ENCODE assay signal across 1 cellular context in the genomic region with DNA sequence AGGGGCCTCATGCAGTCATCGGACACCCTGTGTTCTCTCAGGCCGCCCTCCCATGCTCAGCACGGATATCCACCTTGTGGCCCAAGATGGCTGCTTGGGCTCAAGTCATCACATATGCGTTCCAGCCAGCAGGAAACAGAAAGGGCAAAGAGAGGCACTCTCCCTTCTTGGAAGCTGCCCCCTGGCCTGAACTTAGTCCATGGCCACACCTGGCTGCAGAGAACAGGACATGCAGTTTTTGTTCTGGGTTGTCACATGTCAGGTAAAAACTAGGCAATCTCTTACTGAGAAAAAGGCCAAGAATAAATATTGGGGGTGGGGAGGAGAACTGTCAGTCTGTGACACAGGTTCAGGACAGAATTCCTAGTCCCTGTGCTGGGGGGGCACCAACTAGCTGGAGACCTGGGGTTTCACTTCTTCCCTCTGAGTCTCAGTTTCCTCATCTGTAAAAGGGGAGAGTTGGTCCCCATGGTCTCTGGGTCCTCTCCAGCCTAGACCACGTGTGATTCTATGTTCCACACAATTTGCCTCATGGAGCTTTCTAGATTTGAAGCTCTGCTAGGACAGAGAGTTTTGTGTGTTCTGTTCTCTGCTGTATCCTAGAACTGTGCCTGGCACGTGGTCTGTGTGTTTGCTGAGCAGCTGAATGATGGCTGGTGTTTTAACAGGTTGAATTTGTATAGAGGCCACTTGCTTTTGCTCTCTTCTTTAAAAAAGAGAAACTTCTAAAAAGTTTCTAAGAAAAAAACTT.
TF ChIP-seq lines count a peak whose summit lies in the region.

No MANE protein-coding gene starts in this region.

TF ChIP-seq in K562, 482 proteins besides CTCF, POLR2A, EP300 and RAD21 (continued from another document and continues in another):
- TF ChIP-seq, protein P1, sequence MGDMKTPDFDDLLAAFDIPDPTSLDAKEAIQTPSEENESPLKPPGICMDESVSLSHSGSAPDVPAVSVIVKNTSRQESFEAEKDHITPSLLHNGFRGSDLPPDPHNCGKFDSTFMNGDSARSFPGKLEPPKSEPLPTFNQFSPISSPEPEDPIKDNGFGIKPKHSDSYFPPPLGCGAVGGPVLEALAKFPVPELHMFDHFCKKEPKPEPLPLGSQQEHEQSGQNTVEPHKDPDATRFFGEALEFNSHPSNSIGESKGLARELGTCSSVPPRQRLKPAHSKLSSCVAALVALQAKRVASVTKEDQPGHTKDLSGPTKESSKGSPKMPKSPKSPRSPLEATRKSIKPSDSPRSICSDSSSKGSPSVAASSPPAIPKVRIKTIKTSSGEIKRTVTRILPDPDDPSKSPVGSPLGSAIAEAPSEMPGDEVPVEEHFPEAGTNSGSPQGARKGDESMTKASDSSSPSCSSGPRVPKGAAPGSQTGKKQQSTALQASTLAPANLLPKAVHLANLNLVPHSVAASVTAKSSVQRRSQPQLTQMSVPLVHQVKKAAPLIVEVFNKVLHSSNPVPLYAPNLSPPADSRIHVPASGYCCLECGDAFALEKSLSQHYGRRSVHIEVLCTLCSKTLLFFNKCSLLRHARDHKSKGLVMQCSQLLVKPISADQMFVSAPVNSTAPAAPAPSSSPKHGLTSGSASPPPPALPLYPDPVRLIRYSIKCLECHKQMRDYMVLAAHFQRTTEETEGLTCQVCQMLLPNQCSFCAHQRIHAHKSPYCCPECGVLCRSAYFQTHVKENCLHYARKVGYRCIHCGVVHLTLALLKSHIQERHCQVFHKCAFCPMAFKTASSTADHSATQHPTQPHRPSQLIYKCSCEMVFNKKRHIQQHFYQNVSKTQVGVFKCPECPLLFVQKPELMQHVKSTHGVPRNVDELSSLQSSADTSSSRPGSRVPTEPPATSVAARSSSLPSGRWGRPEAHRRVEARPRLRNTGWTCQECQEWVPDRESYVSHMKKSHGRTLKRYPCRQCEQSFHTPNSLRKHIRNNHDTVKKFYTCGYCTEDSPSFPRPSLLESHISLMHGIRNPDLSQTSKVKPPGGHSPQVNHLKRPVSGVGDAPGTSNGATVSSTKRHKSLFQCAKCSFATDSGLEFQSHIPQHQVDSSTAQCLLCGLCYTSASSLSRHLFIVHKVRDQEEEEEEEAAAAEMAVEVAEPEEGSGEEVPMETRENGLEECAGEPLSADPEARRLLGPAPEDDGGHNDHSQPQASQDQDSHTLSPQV (IDR thresholded peaks at IDR 0.05), result peak; percentile 15; the same call in 1 of the 2 replicates
- TF ChIP-seq BCOR (IDR thresholded peaks at IDR 0.05) (peak; percentile 47; the same call in 1 of the 2 replicates), SMARCA5 (IDR thresholded peaks at IDR 0.05) (peak; percentile 82), GATA2 (CRISPR knock-in tag; IDR thresholded peaks at IDR 0.05) (no peak), KDM1A (IDR thresholded peaks at IDR 0.05) (peak; percentile 16 to 45; a peak in 3 of 4 replicates), KLF6 (CRISPR knock-in tag; IDR thresholded peaks at IDR 0.05; ENCODE audit: borderline replicate concordance) (no peak), ZNF766 (CRISPR knock-in tag; conservative IDR thresholded peaks at IDR 0.05) (no peak), MTA2 (IDR thresholded peaks at IDR 0.05; ENCODE audit: low read depth) (no peak), JUND (IDR thresholded peaks at IDR 0.05; ENCODE audit: borderline replicate concordance, low read depth, low read length) (no peak), JUND (tag; IDR thresholded peaks at IDR 0.05; ENCODE audit: borderline replicate concordance, low read depth, low read length) (no peak), HLTF (IDR thresholded peaks at IDR 0.05) (peak; percentile 79; the same call in 1 of the 2 replicates), ERF (CRISPR knock-in tag; IDR thresholded peaks at IDR 0.05) (no peak), NFE2L1 (tag; IDR thresholded peaks at IDR 0.05; ENCODE audit: borderline replicate concordance, low read depth) (no peak), EWSR1 (IDR thresholded peaks at IDR 0.05; ENCODE audit: borderline replicate concordance, low read depth, partially characterized antibody) (no peak), ZNF239 (CRISPR knock-in tag; IDR thresholded peaks at IDR 0.05) (no peak), MCM7 (IDR thresholded peaks at IDR 0.05) (no peak), ZFX (CRISPR knock-in tag; IDR thresholded peaks at IDR 0.05) (no peak; the same call in 1 of the 2 replicates), POLR2G (IDR thresholded peaks at IDR 0.05; ENCODE audit: low read depth, low read length) (no peak)
- TF ChIP-seq, protein P2, sequence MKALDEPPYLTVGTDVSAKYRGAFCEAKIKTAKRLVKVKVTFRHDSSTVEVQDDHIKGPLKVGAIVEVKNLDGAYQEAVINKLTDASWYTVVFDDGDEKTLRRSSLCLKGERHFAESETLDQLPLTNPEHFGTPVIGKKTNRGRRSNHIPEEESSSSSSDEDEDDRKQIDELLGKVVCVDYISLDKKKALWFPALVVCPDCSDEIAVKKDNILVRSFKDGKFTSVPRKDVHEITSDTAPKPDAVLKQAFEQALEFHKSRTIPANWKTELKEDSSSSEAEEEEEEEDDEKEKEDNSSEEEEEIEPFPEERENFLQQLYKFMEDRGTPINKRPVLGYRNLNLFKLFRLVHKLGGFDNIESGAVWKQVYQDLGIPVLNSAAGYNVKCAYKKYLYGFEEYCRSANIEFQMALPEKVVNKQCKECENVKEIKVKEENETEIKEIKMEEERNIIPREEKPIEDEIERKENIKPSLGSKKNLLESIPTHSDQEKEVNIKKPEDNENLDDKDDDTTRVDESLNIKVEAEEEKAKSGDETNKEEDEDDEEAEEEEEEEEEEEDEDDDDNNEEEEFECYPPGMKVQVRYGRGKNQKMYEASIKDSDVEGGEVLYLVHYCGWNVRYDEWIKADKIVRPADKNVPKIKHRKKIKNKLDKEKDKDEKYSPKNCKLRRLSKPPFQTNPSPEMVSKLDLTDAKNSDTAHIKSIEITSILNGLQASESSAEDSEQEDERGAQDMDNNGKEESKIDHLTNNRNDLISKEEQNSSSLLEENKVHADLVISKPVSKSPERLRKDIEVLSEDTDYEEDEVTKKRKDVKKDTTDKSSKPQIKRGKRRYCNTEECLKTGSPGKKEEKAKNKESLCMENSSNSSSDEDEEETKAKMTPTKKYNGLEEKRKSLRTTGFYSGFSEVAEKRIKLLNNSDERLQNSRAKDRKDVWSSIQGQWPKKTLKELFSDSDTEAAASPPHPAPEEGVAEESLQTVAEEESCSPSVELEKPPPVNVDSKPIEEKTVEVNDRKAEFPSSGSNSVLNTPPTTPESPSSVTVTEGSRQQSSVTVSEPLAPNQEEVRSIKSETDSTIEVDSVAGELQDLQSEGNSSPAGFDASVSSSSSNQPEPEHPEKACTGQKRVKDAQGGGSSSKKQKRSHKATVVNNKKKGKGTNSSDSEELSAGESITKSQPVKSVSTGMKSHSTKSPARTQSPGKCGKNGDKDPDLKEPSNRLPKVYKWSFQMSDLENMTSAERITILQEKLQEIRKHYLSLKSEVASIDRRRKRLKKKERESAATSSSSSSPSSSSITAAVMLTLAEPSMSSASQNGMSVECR (CRISPR knock-in tag; IDR thresholded peaks at IDR 0.05), result no peak
- TF ChIP-seq, protein P3, sequence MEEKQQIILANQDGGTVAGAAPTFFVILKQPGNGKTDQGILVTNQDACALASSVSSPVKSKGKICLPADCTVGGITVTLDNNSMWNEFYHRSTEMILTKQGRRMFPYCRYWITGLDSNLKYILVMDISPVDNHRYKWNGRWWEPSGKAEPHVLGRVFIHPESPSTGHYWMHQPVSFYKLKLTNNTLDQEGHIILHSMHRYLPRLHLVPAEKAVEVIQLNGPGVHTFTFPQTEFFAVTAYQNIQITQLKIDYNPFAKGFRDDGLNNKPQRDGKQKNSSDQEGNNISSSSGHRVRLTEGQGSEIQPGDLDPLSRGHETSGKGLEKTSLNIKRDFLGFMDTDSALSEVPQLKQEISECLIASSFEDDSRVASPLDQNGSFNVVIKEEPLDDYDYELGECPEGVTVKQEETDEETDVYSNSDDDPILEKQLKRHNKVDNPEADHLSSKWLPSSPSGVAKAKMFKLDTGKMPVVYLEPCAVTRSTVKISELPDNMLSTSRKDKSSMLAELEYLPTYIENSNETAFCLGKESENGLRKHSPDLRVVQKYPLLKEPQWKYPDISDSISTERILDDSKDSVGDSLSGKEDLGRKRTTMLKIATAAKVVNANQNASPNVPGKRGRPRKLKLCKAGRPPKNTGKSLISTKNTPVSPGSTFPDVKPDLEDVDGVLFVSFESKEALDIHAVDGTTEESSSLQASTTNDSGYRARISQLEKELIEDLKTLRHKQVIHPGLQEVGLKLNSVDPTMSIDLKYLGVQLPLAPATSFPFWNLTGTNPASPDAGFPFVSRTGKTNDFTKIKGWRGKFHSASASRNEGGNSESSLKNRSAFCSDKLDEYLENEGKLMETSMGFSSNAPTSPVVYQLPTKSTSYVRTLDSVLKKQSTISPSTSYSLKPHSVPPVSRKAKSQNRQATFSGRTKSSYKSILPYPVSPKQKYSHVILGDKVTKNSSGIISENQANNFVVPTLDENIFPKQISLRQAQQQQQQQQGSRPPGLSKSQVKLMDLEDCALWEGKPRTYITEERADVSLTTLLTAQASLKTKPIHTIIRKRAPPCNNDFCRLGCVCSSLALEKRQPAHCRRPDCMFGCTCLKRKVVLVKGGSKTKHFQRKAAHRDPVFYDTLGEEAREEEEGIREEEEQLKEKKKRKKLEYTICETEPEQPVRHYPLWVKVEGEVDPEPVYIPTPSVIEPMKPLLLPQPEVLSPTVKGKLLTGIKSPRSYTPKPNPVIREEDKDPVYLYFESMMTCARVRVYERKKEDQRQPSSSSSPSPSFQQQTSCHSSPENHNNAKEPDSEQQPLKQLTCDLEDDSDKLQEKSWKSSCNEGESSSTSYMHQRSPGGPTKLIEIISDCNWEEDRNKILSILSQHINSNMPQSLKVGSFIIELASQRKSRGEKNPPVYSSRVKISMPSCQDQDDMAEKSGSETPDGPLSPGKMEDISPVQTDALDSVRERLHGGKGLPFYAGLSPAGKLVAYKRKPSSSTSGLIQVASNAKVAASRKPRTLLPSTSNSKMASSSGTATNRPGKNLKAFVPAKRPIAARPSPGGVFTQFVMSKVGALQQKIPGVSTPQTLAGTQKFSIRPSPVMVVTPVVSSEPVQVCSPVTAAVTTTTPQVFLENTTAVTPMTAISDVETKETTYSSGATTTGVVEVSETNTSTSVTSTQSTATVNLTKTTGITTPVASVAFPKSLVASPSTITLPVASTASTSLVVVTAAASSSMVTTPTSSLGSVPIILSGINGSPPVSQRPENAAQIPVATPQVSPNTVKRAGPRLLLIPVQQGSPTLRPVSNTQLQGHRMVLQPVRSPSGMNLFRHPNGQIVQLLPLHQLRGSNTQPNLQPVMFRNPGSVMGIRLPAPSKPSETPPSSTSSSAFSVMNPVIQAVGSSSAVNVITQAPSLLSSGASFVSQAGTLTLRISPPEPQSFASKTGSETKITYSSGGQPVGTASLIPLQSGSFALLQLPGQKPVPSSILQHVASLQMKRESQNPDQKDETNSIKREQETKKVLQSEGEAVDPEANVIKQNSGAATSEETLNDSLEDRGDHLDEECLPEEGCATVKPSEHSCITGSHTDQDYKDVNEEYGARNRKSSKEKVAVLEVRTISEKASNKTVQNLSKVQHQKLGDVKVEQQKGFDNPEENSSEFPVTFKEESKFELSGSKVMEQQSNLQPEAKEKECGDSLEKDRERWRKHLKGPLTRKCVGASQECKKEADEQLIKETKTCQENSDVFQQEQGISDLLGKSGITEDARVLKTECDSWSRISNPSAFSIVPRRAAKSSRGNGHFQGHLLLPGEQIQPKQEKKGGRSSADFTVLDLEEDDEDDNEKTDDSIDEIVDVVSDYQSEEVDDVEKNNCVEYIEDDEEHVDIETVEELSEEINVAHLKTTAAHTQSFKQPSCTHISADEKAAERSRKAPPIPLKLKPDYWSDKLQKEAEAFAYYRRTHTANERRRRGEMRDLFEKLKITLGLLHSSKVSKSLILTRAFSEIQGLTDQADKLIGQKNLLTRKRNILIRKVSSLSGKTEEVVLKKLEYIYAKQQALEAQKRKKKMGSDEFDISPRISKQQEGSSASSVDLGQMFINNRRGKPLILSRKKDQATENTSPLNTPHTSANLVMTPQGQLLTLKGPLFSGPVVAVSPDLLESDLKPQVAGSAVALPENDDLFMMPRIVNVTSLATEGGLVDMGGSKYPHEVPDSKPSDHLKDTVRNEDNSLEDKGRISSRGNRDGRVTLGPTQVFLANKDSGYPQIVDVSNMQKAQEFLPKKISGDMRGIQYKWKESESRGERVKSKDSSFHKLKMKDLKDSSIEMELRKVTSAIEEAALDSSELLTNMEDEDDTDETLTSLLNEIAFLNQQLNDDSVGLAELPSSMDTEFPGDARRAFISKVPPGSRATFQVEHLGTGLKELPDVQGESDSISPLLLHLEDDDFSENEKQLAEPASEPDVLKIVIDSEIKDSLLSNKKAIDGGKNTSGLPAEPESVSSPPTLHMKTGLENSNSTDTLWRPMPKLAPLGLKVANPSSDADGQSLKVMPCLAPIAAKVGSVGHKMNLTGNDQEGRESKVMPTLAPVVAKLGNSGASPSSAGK (IDR thresholded peaks at IDR 0.05), result no peak
- TF ChIP-seq, protein P4, sequence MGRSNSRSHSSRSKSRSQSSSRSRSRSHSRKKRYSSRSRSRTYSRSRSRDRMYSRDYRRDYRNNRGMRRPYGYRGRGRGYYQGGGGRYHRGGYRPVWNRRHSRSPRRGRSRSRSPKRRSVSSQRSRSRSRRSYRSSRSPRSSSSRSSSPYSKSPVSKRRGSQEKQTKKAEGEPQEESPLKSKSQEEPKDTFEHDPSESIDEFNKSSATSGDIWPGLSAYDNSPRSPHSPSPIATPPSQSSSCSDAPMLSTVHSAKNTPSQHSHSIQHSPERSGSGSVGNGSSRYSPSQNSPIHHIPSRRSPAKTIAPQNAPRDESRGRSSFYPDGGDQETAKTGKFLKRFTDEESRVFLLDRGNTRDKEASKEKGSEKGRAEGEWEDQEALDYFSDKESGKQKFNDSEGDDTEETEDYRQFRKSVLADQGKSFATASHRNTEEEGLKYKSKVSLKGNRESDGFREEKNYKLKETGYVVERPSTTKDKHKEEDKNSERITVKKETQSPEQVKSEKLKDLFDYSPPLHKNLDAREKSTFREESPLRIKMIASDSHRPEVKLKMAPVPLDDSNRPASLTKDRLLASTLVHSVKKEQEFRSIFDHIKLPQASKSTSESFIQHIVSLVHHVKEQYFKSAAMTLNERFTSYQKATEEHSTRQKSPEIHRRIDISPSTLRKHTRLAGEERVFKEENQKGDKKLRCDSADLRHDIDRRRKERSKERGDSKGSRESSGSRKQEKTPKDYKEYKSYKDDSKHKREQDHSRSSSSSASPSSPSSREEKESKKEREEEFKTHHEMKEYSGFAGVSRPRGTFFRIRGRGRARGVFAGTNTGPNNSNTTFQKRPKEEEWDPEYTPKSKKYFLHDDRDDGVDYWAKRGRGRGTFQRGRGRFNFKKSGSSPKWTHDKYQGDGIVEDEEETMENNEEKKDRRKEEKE (IDR thresholded peaks at IDR 0.05; ENCODE audit: borderline replicate concordance in 1 of 2, control insufficient read depth in 1 of 2, low read depth in 2 of 2, low read length in 1 of 2), result no peak
- TF ChIP-seq, protein P5, sequence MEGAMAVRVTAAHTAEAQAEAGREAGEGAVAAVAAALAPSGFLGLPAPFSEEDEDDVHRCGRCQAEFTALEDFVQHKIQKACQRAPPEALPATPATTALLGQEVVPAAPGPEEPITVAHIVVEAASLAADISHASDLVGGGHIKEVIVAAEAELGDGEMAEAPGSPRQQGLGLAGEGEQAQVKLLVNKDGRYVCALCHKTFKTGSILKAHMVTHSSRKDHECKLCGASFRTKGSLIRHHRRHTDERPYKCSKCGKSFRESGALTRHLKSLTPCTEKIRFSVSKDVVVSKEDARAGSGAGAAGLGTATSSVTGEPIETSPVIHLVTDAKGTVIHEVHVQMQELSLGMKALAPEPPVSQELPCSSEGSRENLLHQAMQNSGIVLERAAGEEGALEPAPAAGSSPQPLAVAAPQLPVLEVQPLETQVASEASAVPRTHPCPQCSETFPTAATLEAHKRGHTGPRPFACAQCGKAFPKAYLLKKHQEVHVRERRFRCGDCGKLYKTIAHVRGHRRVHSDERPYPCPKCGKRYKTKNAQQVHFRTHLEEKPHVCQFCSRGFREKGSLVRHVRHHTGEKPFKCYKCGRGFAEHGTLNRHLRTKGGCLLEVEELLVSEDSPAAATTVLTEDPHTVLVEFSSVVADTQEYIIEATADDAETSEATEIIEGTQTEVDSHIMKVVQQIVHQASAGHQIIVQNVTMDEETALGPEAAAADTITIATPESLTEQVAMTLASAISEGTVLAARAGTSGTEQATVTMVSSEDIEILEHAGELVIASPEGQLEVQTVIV (CRISPR knock-in tag; IDR thresholded peaks at IDR 0.05; ENCODE audit: borderline replicate concordance), result no peak
- TF ChIP-seq, protein P6, sequence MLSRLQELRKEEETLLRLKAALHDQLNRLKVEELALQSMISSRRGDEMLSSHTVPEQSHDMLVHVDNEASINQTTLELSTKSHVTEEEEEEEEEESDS (CRISPR knock-in tag; IDR thresholded peaks at IDR 0.05), result no peak
